In genomic region chr13:98653471-98653985, GRCh38 we compare ENCODE assay signal across 8 cellular contexts.
DNase-seq lines count a peak whose midpoint lies in the region; ATAC-seq and TF ChIP-seq lines count a peak whose summit lies in the region.

No MANE protein-coding gene starts in this region.

- no peak overlapping the region for H3K27ac Mint-ChIP-seq in endodermal cell

- 22 to 52% methylated on average over 6 to 9 of the region's 9 CpGs for WGBS in endodermal cell (ENCODE audit: insufficient coverage in 1 of 2, insufficient read length in 1 of 2), 2 experiments

- no peaks in the 10 kb centered on the region for H3K36me3 Mint-ChIP-seq in endodermal cell (ENCODE audit: low read depth)

- ATAC-seq in GM19395 (IDR thresholded peaks at IDR 0.05; ENCODE audit: unreplicated experiment) (peak; percentile 94), HG03520 (IDR thresholded peaks at IDR 0.05; ENCODE audit: unreplicated experiment) (peak; percentile 87)

- peak; percentile 48 for DNase-seq in CMK (ENCODE audit: low read depth)
- peak; percentile 97 for DNase-seq in NCI-H82 (lab: John Stamatoyannopoulos, UW)
- DNase-seq in activated CD8-positive, alpha-beta memory T cell treated with anti-CD3 and anti-CD28 coated beads for 4 hours (ENCODE audit: low read depth in 2 of 2), result peak; percentile 43 to 47
- DNase-seq in endodermal cell, result peak; percentile 97
- peak; percentile 40 for DNase-seq in middle frontal gyrus (ENCODE audit: extremely low spot score, low spot score)
- peak; percentile 33 to 48 for DNase-seq in stimulated activated CD8-positive, alpha-beta memory T cell treated with anti-CD3 and anti-CD28 coated beads, Interleukin-4, amount 100 ng/mL, for 1 hour (ENCODE audit: low read depth in 2 of 2, low spot score in 1 of 2)

- TF ChIP-seq CTCF in endodermal cell (conservative IDR thresholded peaks at IDR 0.05), result peak; percentile 96

- H3K4me3 Mint-ChIP-seq in endodermal cell, result no peak overlapping the region

- no peak overlapping the region for H3K27ac ChIP-seq in endodermal cell (ENCODE audit: low read depth, low read length)

- H3K27me3 ChIP-seq in endodermal cell (ENCODE audit: control insufficient read depth, insufficient read depth, low read length, poor library complexity, severe bottlenecking), result no peaks in the 10 kb centered on the region

- peaks cover 2% of the 10 kb centered on the region for H3K27me3 Mint-ChIP-seq in endodermal cell (ENCODE audit: insufficient read depth)

- H3K9me3 ChIP-seq in endodermal cell (ENCODE audit: control insufficient read depth, low read length), result no peaks in the 10 kb centered on the region

- no peak overlapping the region for H3K4me3 ChIP-seq in endodermal cell (ENCODE audit: low read length)

- no peaks in the 10 kb centered on the region for H3K4me1 ChIP-seq in endodermal cell (ENCODE audit: control insufficient read depth, insufficient read depth, low read length)

- no peak overlapping the region for H3K9ac ChIP-seq in endodermal cell (ENCODE audit: extremely low read depth, low read length, poor library complexity, severe bottlenecking)

- peaks cover 9% of the 10 kb centered on the region for H3K9me3 Mint-ChIP-seq in endodermal cell

- H3K36me3 ChIP-seq in endodermal cell (ENCODE audit: control insufficient read depth, insufficient read depth, low read length), result no peaks in the 10 kb centered on the region

- H3K4me1 Mint-ChIP-seq in endodermal cell, result peaks cover 5% of the 10 kb centered on the region

Comparison
In these comparisons a context has a peak if more than half of its experiments do, and no peak if none do; other contexts are left out.
1. DNase-seq: peak in every context shown above with its lines; median percentile 97 in NCI-H82; 97 in endodermal cell; 48 in CMK; 45 in activated CD8-positive, alpha-beta memory T cell treated with anti-CD3 and anti-CD28 coated beads for 4 hours; 40 in stimulated activated CD8-positive, alpha-beta memory T cell treated with anti-CD3 and anti-CD28 coated beads, Interleukin-4, amount 100 ng/mL, for 1 hour; 40 in middle frontal gyrus.